Comparison of ENCODE assay signal across 11 cellular contexts in the genomic region with DNA sequence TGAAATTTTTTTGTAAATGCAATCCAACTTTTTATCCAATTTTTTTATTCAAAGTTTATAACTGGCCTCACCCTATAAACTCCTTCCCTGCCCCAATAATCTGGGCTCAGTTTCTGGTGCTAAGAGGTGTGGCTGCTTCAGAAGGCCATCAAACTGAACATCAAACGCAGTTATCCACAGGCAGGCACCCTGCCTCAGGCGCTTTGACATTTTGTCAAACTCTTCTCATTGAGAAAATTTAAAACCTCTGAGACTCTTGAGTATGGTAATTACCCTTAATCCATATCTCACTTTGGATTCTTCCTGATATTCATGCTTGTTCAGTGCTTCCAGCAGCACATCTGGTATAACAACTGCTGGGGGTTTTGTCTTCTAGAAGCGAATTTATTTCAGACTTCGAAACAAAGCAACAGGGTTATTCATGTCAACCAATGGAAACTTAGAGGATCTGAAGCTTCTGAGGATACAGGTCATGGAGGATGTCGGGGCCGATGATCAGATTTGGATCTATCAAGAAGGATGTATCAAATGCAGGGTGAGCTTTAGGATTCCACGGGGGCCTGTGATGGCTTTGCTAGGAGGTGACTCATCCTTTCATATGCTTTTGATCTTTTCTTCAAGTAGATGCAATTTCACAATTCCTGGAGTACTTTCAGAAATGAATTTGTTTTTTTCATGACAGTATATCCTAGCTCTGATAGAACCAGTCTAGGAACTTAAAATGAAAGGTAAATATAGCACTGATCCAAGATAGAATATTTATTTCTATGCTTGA.
DNase-seq lines count a peak whose midpoint lies in the region; ATAC-seq and TF ChIP-seq lines count a peak whose summit lies in the region.
"Had no signal": no experiment of that assay in that cellular context is flagged by ENCODE, and none has a peak within 500 bp of the region (broad histone marks: within the 10 kb centered on the region; RNA-seq: fewer than 3 reads in every experiment).

No MANE protein-coding gene starts in this region.

- 77 to 81% methylated on average over 5 to 7 of the region's 7 CpGs for WGBS in transverse colon (ENCODE audit: low coverage in 1 of 2), 2 donors

- no peak for TF ChIP-seq POLR2A in transverse colon (IDR thresholded peaks at IDR 0.05)

- H3K4me3 ChIP-seq in fibroblast of the aortic adventitia (ENCODE audit: low read depth, low read length) (no peak overlapping the region), transverse colon (no peak overlapping the region)

- intact Hi-C loops in transverse colon (cut with DNase I; ENCODE audit: low total_unique reads), result loop anchor here (5.0 kb wide), 2 partner anchors 114 to 219 kb away; no protein-coding TSS in a partner anchor

- peak overlapping the region; percentile 37 for H3K27ac ChIP-seq in VCaP
- H3K27ac ChIP-seq in transverse colon, result no peak overlapping the region
- H3K27ac ChIP-seq: parathyroid adenoma, WERI-Rb-1 had no signal

- in situ Hi-C loops in transverse colon (cut with MboI; ENCODE audit: low pct_ligation_motif_present in 1 of 4, low pct_unique_long_range_greater_than_20kb in 1 of 4, low sequenced_read_pairs in 3 of 4) (loop anchor here (10.0 to 25.0 kb wide), 4 partner anchors 216 to 1124 kb away; partner anchors contain the start of gene ATG5 (in 2 of the 4)), ACHN (cut with HindIII; ENCODE audit: low pct_ligation_motif_present, low pct_unique_long_range_greater_than_20kb, low sequenced_read_pairs) (loop anchor here (25.0 kb wide), 1 partner anchor 124 kb away; no protein-coding TSS in a partner anchor)

- H3K36me3 ChIP-seq in transverse colon, result peaks cover 0 to 34% (median 11%) of the 10 kb centered on the region in 4 donors
- H3K36me3 ChIP-seq: WERI-Rb-1 had no signal

- DNase-seq in stimulated activated CD4-positive, alpha-beta T cell treated with anti-CD3 and anti-CD28 coated beads, Interleukin-15, amount 100 ng/mL, for 24 hours, result peak; percentile 36
- DNase-seq in stimulated activated CD4-positive, alpha-beta T cell treated with anti-CD3 and anti-CD28 coated beads, Interleukin-4, amount 100 ng/mL, for 1 hour, result no peak
- DNase-seq in fibroblast of the aortic adventitia (ENCODE audit: low read depth) (peak; percentile 73), transverse colon (no peak), NAMALWA (ENCODE audit: low spot score) (no peak), ACHN (no peak)
- DNase-seq: H7, WERI-Rb-1 had no signal

- no peaks in the 10 kb centered on the region for H3K9me3 ChIP-seq in transverse colon

- peaks cover 0 to under 1% (median 0%) of the 10 kb centered on the region in 4 donors for H3K4me1 ChIP-seq in transverse colon
- H3K4me1 ChIP-seq: parathyroid adenoma had no signal

- no peak for TF ChIP-seq CTCF in VCaP (conservative IDR thresholded peaks at IDR 0.05)
- TF ChIP-seq CTCF in fibroblast of the aortic adventitia (IDR thresholded peaks at IDR 0.05; ENCODE audit: insufficient read depth, low read length), result no peak
- no peak for TF ChIP-seq CTCF in transverse colon (IDR thresholded peaks at IDR 0.05)

- ATAC-seq in HG02870 (IDR thresholded peaks at IDR 0.05; ENCODE audit: unreplicated experiment), result no peak

- TF ChIP-seq EP300 in transverse colon (IDR thresholded peaks at IDR 0.05; ENCODE audit: low read depth), result no peak

- H3K27me3 ChIP-seq in transverse colon, result no peaks in the 10 kb centered on the region

Comparison
In these comparisons a context has a peak if more than half of its experiments do, and no peak if none do; other contexts are left out.
1. DNase-seq: peak in stimulated activated CD4-positive, alpha-beta T cell treated with anti-CD3 and anti-CD28 coated beads, Interleukin-15, amount 100 ng/mL, for 24 hours (single experiment) and fibroblast of the aortic adventitia (single experiment); none in stimulated activated CD4-positive, alpha-beta T cell treated with anti-CD3 and anti-CD28 coated beads, Interleukin-4, amount 100 ng/mL, for 1 hour (single experiment), transverse colon (single experiment), NAMALWA (single experiment) and ACHN (single experiment).